ENCODE assay signal across 1 cellular context in genomic region chr16:57185446-57185944, GRCh38.
TF ChIP-seq lines count a peak whose summit lies in the region.

No MANE protein-coding gene starts in this region.

TF ChIP-seq in HepG2, 621 proteins besides CTCF, POLR2A, EP300 and RAD21 (continues in another document):
- TF ChIP-seq, protein P1, sequence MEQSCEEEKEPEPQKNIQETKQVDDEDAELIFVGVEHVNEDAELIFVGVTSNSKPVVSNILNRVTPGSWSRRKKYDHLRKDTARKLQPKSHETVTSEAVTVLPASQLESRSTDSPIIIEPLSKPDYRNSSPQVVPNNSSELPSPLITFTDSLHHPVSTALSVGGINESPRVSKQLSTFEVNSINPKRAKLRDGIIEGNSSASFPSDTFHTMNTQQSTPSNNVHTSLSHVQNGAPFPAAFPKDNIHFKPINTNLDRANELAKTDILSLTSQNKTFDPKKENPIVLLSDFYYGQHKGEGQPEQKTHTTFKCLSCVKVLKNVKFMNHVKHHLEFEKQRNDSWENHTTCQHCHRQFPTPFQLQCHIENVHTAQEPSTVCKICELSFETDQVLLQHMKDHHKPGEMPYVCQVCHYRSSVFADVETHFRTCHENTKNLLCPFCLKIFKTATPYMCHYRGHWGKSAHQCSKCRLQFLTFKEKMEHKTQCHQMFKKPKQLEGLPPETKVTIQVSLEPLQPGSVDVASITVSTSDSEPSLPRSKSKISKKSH (CRISPR knock-in tag; IDR thresholded peaks at IDR 0.05; ENCODE audit: borderline replicate concordance): peak; percentile 39; the same call in 1 of the 2 replicates
- TF ChIP-seq ZNF331 (CRISPR knock-in tag; IDR thresholded peaks at IDR 0.05) (no peak), ZNF18 (CRISPR knock-in tag; IDR thresholded peaks at IDR 0.05; ENCODE audit: insufficient replicate concordance) (peak; percentile 57), ZFYVE20 (CRISPR knock-in tag; IDR thresholded peaks at IDR 0.05; ENCODE audit: borderline replicate concordance, low read depth) (no peak), AKAP8 (CRISPR knock-in tag; IDR thresholded peaks at IDR 0.05) (no peak), ZBTB14 (CRISPR knock-in tag; IDR thresholded peaks at IDR 0.05) (peak; percentile 44; the same call in 1 of the 2 replicates), ZNF687 (CRISPR knock-in tag; IDR thresholded peaks at IDR 0.05) (peak; percentile 53), ELF3 (CRISPR knock-in tag; IDR thresholded peaks at IDR 0.05) (no peak), ZNF558 (CRISPR knock-in tag; IDR thresholded peaks at IDR 0.05; ENCODE audit: borderline replicate concordance) (peak; percentile 52; the same call in 1 of the 2 replicates), SKIL (CRISPR knock-in tag; IDR thresholded peaks at IDR 0.05; ENCODE audit: borderline replicate concordance) (no peak), SRSF4 (IDR thresholded peaks at IDR 0.05; ENCODE audit: low read depth, low read length, poor library complexity, severe bottlenecking) (no peak), CHCHD3 (CRISPR knock-in tag; IDR thresholded peaks at IDR 0.05) (peak; percentile 95), KDM5B (CRISPR knock-in tag; IDR thresholded peaks at IDR 0.05; ENCODE audit: borderline replicate concordance) (peak; percentile 88), ADNP (CRISPR knock-in tag; IDR thresholded peaks at IDR 0.05) (no peak), FOSL2 (CRISPR knock-in tag; IDR thresholded peaks at IDR 0.05) (peak; percentile 14; the same call in 1 of the 2 replicates), NFE2L2 (IDR thresholded peaks at IDR 0.05; ENCODE audit: low read length) (no peak), ZNF20 (CRISPR knock-in tag; IDR thresholded peaks at IDR 0.05) (no peak), HES4 (CRISPR knock-in tag; IDR thresholded peaks at IDR 0.05; ENCODE audit: borderline replicate concordance) (peak; percentile 93), ZNF235 (CRISPR knock-in tag; IDR thresholded peaks at IDR 0.05; ENCODE audit: borderline replicate concordance) (peak; percentile 85; the same call in 1 of the 2 replicates), EEA1 (CRISPR knock-in tag; IDR thresholded peaks at IDR 0.05; ENCODE audit: borderline replicate concordance) (peak; percentile 68; the same call in 1 of the 2 replicates), NFKB2 (CRISPR knock-in tag; IDR thresholded peaks at IDR 0.05; ENCODE audit: borderline replicate concordance) (0 out of 2 replicates have a peak, but pooled peaks have one; percentile 30), XBP1 (CRISPR knock-in tag; IDR thresholded peaks at IDR 0.05) (no peak), XRCC5 (optimal IDR thresholded peaks at IDR 0.05; ENCODE audit: low read length) (peak; percentile 14), TBX3 (IDR thresholded peaks at IDR 0.05; ENCODE audit: borderline replicate concordance) (no peak), ZNF781 (CRISPR knock-in tag; IDR thresholded peaks at IDR 0.05; ENCODE audit: borderline replicate concordance, not compliant biosample characterization) (peak; percentile 55), ZNF138 (CRISPR knock-in tag; IDR thresholded peaks at IDR 0.05; ENCODE audit: low read depth) (no peak), HOXA3 (CRISPR knock-in tag; IDR thresholded peaks at IDR 0.05) (no peak), HBP1 (CRISPR knock-in tag; IDR thresholded peaks at IDR 0.05; ENCODE audit: low read depth) (peak; percentile 79; the same call in 1 of the 2 replicates), SNAI1 (CRISPR knock-in tag; IDR thresholded peaks at IDR 0.05; ENCODE audit: borderline replicate concordance) (0 out of 2 replicates have a peak, but pooled peaks have one; percentile 86), E2F2 (CRISPR knock-in tag; IDR thresholded peaks at IDR 0.05; ENCODE audit: borderline replicate concordance) (peak; percentile 41; the same call in 1 of the 2 replicates)
- TF ChIP-seq, protein P2, sequence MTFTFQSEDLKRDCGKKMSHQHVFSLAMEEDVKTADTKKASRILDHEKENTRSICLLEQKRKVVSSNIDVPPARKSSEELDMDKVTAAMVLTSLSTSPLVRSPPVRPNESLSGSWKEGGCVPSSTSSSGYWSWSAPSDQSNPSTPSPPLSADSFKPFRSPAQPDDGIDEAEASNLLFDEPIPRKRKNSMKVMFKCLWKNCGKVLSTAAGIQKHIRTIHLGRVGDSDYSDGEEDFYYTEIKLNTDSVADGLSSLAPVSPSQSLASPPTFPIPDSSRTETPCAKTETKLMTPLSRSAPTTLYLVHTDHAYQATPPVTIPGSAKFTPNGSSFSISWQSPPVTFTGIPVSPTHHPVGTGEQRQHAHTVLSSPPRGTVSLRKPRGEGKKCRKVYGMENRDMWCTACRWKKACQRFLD (CRISPR knock-in tag; IDR thresholded peaks at IDR 0.05; ENCODE audit: borderline replicate concordance): peak; percentile 78; the same call in 1 of the 2 replicates
- TF ChIP-seq, protein P3, sequence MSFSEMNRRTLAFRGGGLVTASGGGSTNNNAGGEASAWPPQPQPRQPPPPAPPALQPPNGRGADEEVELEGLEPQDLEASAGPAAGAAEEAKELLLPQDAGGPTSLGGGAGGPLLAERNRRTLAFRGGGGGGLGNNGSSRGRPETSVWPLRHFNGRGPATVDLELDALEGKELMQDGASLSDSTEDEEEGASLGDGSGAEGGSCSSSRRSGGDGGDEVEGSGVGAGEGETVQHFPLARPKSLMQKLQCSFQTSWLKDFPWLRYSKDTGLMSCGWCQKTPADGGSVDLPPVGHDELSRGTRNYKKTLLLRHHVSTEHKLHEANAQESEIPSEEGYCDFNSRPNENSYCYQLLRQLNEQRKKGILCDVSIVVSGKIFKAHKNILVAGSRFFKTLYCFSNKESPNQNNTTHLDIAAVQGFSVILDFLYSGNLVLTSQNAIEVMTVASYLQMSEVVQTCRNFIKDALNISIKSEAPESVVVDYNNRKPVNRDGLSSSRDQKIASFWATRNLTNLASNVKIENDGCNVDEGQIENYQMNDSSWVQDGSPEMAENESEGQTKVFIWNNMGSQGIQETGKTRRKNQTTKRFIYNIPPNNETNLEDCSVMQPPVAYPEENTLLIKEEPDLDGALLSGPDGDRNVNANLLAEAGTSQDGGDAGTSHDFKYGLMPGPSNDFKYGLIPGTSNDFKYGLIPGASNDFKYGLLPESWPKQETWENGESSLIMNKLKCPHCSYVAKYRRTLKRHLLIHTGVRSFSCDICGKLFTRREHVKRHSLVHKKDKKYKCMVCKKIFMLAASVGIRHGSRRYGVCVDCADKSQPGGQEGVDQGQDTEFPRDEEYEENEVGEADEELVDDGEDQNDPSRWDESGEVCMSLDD (CRISPR knock-in tag; IDR thresholded peaks at IDR 0.05; ENCODE audit: borderline replicate concordance): 0 out of 2 replicates have a peak, but pooled peaks have one; percentile 43
- TF ChIP-seq, protein P4, sequence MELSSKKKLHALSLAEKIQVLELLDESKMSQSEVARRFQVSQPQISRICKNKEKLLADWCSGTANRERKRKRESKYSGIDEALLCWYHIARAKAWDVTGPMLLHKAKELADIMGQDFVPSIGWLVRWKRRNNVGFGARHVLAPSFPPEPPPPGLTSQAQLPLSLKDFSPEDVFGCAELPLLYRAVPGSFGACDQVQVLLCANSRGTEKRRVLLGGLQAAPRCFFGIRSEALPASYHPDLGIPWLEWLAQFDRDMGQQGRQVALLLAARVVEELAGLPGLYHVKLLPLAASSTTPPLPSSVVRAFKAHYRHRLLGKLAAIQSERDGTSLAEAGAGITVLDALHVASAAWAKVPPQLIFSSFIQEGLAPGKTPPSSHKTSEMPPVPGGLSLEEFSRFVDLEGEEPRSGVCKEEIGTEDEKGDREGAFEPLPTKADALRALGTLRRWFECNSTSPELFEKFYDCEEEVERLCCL (CRISPR knock-in tag; IDR thresholded peaks at IDR 0.05; ENCODE audit: borderline replicate concordance): no peak
- TF ChIP-seq, protein P5, sequence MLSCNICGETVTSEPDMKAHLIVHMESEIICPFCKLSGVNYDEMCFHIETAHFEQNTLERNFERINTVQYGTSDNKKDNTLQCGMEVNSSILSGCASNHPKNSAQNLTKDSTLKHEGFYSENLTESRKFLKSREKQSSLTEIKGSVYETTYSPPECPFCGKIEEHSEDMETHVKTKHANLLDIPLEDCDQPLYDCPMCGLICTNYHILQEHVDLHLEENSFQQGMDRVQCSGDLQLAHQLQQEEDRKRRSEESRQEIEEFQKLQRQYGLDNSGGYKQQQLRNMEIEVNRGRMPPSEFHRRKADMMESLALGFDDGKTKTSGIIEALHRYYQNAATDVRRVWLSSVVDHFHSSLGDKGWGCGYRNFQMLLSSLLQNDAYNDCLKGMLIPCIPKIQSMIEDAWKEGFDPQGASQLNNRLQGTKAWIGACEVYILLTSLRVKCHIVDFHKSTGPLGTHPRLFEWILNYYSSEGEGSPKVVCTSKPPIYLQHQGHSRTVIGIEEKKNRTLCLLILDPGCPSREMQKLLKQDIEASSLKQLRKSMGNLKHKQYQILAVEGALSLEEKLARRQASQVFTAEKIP (CRISPR knock-in tag; IDR thresholded peaks at IDR 0.05; ENCODE audit: borderline replicate concordance): no peak
